Comparison of ENCODE assay signal across 18 cellular contexts in the genomic region with DNA sequence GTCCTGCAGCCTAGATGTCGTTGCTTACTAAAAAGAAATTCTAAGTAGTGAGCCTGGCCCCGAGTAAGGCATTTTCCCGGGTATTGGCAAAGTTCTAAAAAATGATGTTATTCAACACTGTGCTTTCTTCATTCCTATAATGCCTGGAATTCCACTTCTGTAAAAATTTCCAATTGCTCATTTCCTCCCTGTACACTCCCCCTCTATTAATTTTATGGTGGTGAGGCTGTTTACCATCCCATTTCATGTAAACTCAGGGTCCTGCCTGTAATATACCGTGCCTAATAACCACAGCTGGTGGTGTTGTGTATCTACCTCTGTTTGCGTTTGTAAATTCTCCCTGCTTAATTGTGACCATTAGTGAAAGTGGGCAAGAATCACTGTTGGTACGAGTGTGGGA. TPM values are rescaled to one million over a fixed set of nuclear protein-coding genes. Genes with fewer than 3 reads are reported as not detected.
DNase-seq lines count a peak whose midpoint lies in the region; ATAC-seq and TF ChIP-seq lines count a peak whose summit lies in the region.
"Had no signal": no experiment of that assay in that cellular context is flagged by ENCODE, and none has a peak within 500 bp of the region (broad histone marks: within the 10 kb centered on the region; RNA-seq: fewer than 3 reads in every experiment).

No MANE protein-coding gene starts in this region.

- H3K27ac Mint-ChIP-seq in immature natural killer cell = no peak overlapping the region
- H3K27ac Mint-ChIP-seq: activated naive CD4-positive, alpha-beta T cell treated with anti-CD3 and anti-CD28 coated beads, Interleukin-2, amount 50 U/mL, for 24 hours; B cell; naive thymus-derived CD8-positive, alpha-beta T cell had no signal

- peak overlapping the region; percentile 11 for H3K4me3 ChIP-seq in osteoblast (ENCODE audit: insufficient read depth, low read length)
- H3K4me3 ChIP-seq: left ventricle myocardium inferior, right atrium auricular region, thyroid gland had no signal

- H3K36me3 Mint-ChIP-seq in immature natural killer cell = no peaks in the 10 kb centered on the region
- H3K36me3 Mint-ChIP-seq: activated naive CD4-positive, alpha-beta T cell treated with anti-CD3 and anti-CD28 coated beads, Interleukin-2, amount 50 U/mL, for 24 hours; naive thymus-derived CD8-positive, alpha-beta T cell had no signal

- no peak for TF ChIP-seq CTCF in osteoblast (IDR thresholded peaks at IDR 0.05; ENCODE audit: extremely low read depth, low read depth, low read length)

- H4K20me1 ChIP-seq in osteoblast (ENCODE audit: insufficient read depth, low read length) = no peaks in the 10 kb centered on the region

- no peak for ATAC-seq in GM21528 (IDR thresholded peaks at IDR 0.05; ENCODE audit: low FRiP score, unreplicated experiment)
- no peak for ATAC-seq in HG02642 (IDR thresholded peaks at IDR 0.05; ENCODE audit: poor library complexity, unreplicated experiment)
- ATAC-seq: naive thymus-derived CD8-positive, alpha-beta T cell had no signal

- H3K9me3 Mint-ChIP-seq in immature natural killer cell = no peaks in the 10 kb centered on the region
- H3K9me3 Mint-ChIP-seq: activated naive CD4-positive, alpha-beta T cell treated with anti-CD3 and anti-CD28 coated beads, Interleukin-2, amount 50 U/mL, for 24 hours; naive thymus-derived CD8-positive, alpha-beta T cell had no signal

- H3K27me3 Mint-ChIP-seq in immature natural killer cell (ENCODE audit: low read depth in 3 of 3) = peaks cover 0 to 2% (median 0%) of the 10 kb centered on the region in 3 donors
- H3K27me3 Mint-ChIP-seq: activated naive CD4-positive, alpha-beta T cell treated with anti-CD3 and anti-CD28 coated beads, Interleukin-2, amount 50 U/mL, for 24 hours; naive thymus-derived CD8-positive, alpha-beta T cell had no signal

- H3K27ac ChIP-seq in osteoblast (ENCODE audit: low read depth, low read length) = peak overlapping the region; percentile 62
- H3K27ac ChIP-seq: left ventricle myocardium inferior, right atrium auricular region, thyroid gland had no signal

- H3K27me3 ChIP-seq in osteoblast (ENCODE audit: insufficient read depth, low read length) = no peaks in the 10 kb centered on the region
- H3K27me3 ChIP-seq: right atrium auricular region, thyroid gland had no signal

- H3K36me3 ChIP-seq in osteoblast (ENCODE audit: insufficient read depth, low read length) = no peaks in the 10 kb centered on the region
- H3K36me3 ChIP-seq: left ventricle myocardium inferior, thyroid gland had no signal

- H3K9me3 ChIP-seq in osteoblast (ENCODE audit: low read depth, low read length) = no peaks in the 10 kb centered on the region
- H3K9me3 ChIP-seq: left ventricle myocardium inferior, right atrium auricular region, thyroid gland had no signal

- H2AFZ ChIP-seq in osteoblast (ENCODE audit: low read length) = no peak overlapping the region

- DNase-seq in AG08396 (ENCODE audit: low spot score) (peak; percentile 36), M059J (ENCODE audit: low read depth) (peak; percentile 54), dermis blood vessel endothelial cell (peak; percentile 58), osteoblast (ENCODE audit: insufficient read length, low spot score, missing footprints) (peak; percentile 76), immature natural killer cell (no peak), midbrain (lab: John Stamatoyannopoulos, UW) (no peak)
- DNase-seq: activated CD4-positive, alpha-beta T cell treated with anti-CD3 and anti-CD28 coated beads for 4 hours; DMS 273 treated with DMSO at 0.1 percent for 48 hours; left ventricle myocardium inferior; naive thymus-derived CD8-positive, alpha-beta T cell; stimulated activated CD4-positive, alpha-beta T cell treated with anti-CD3 and anti-CD28 coated beads, Interleukin-4, amount 100 ng/mL, for 1 hour; T1000; thyroid gland had no signal

- H3K4me1 Mint-ChIP-seq in immature natural killer cell = peaks cover 5 to 6% of the 10 kb centered on the region in 2 donors
- H3K4me1 Mint-ChIP-seq: activated naive CD4-positive, alpha-beta T cell treated with anti-CD3 and anti-CD28 coated beads, Interleukin-2, amount 50 U/mL, for 24 hours; B cell; naive thymus-derived CD8-positive, alpha-beta T cell had no signal

- H3K4me3 Mint-ChIP-seq in immature natural killer cell = no peak overlapping the region
- H3K4me3 Mint-ChIP-seq: activated naive CD4-positive, alpha-beta T cell treated with anti-CD3 and anti-CD28 coated beads, Interleukin-2, amount 50 U/mL, for 24 hours; B cell; naive thymus-derived CD8-positive, alpha-beta T cell had no signal

- H3K4me1 ChIP-seq in osteoblast (ENCODE audit: insufficient read depth, low read length) = peaks cover 36% of the 10 kb centered on the region
- H3K4me1 ChIP-seq: right atrium auricular region had no signal

- H3K4me2 ChIP-seq in osteoblast (ENCODE audit: insufficient read depth, low read length) = peak overlapping the region; percentile 47

- no peaks in the 10 kb centered on the region for H3K79me2 ChIP-seq in osteoblast (ENCODE audit: insufficient read depth, low read length)

RNA-seq across cellular contexts. Expression of gene BST1, which starts 14.3 kb away (rescaled TPM):
- total RNA-seq in M059J (2014; rRNA removed; shearing (Covaris generic)) = 3.0 and 8.6 TPM in 2 replicates
- total RNA-seq in dermis blood vessel endothelial cell = 41.0 and 49.0 TPM in 2 replicates
- 30.6 and 31.8 TPM in 2 replicates for total RNA-seq in osteoblast
- polyA plus RNA-seq in immature natural killer cell = 1 to 10 TPM in 2 of 3 donors, under 1 TPM in 1; 0.78 to 2.0 (median 1.1) TPM

RNA-seq across cellular contexts. Expression of gene FAM200B, which starts 35.5 kb away (rescaled TPM):
- total RNA-seq in M059J (2014; rRNA removed; shearing (Covaris generic)) = 55.4 and 76.3 TPM in 2 replicates
- total RNA-seq in dermis blood vessel endothelial cell (33.0 and 44.6 TPM in 2 replicates), osteoblast (22.7 and 31.8 TPM in 2 replicates)
- 10 to 100 TPM; 47.9 to 58.3 (median 50.2) TPM for polyA plus RNA-seq in immature natural killer cell

Comparison
In these comparisons a context has a peak if more than half of its experiments do, and no peak if none do; other contexts are left out.
1. DNase-seq: peak in AG08396 (single experiment), M059J (single experiment), dermis blood vessel endothelial cell (single experiment) and osteoblast (single experiment); none in immature natural killer cell (0 of 3) and midbrain (single experiment).